ENCODE assay signal across 11 cellular contexts in the genomic region with DNA sequence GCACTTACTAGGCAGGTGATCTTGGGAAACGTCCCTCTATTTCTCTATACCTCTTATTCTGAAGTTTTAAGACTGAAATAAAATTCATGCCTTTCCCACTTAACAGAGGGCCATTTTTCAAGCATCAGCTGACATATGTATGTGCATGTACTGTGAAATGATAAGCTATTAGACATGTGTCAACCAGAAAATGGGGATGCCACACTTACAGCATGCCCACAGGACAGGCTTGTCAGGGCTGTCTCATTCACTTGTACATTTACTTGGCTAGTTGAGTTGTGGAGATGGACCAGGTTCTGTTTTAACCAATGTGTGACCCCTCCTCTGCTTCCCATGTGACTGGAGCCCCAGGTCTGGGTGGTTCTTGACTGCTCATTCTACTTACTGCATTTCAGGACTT.
A peak's percentile ranks its signal among the peaks of the same experiment; 100 is the strongest.
DNase-seq lines count a peak whose midpoint lies in the region; ATAC-seq and TF ChIP-seq lines count a peak whose summit lies in the region.
"Had no signal": no experiment of that assay in that cellular context is flagged by ENCODE, and none has a peak within 500 bp of the region (broad histone marks: within the 10 kb centered on the region; RNA-seq: fewer than 3 reads in every experiment).

No MANE protein-coding gene starts in this region.

- no peaks in the 10 kb centered on the region for H3K27me3 ChIP-seq in thoracic aorta (replicated peaks; ENCODE audit: insufficient read depth)

- H3K36me3 ChIP-seq in thoracic aorta = no peaks in the 10 kb centered on the region

- no peak for TF ChIP-seq CTCF in coronary artery (IDR thresholded peaks at IDR 0.05)
- TF ChIP-seq CTCF in thoracic aorta (IDR thresholded peaks at IDR 0.05) = no peak

- H3K4me3 ChIP-seq in coronary artery = peak overlapping the region; percentile 50
- H3K4me3 ChIP-seq in thoracic aorta = no peak overlapping the region

- H3K9me3 ChIP-seq in thoracic aorta = no peaks in the 10 kb centered on the region

- H3K4me1 ChIP-seq in thoracic aorta (ENCODE audit: control insufficient read depth in 1 of 2, low read depth in 2 of 2) = peaks cover 40 to 92% of the 10 kb centered on the region in 2 donors

- intact Hi-C loops in posterior cingulate gyrus (cut with DNase I) = no loop called here

- H3K27ac ChIP-seq in coronary artery = peak overlapping the region; percentile 90 to 95
- H3K27ac ChIP-seq in thoracic aorta = peak overlapping the region; percentile 93 to 96

- DNase-seq in coronary artery (ENCODE audit: low spot score) (no peak), thoracic aorta (ENCODE audit: low spot score) (no peak), posterior cingulate gyrus (no peak), NCI-H226 (no peak), HCEC 1CT (no peak)
- DNase-seq: activated T-cell treated with anti-CD3 and anti-CD28 coated beads, Interleukin-2, amount 50 U/mL, for 72 hours; mesendoderm; NCI-H1105 treated with DMSO at 0.1 percent for 48 hours had no signal

- ATAC-seq in GM19452 (IDR thresholded peaks at IDR 0.05; ENCODE audit: unreplicated experiment) (peak; percentile 27), HG03108 (IDR thresholded peaks at IDR 0.05; ENCODE audit: unreplicated experiment) (peak; percentile 4), thoracic aorta (ENCODE audit: insufficient number of reproducible peaks, low FRiP score, low read depth) (no peak), HG02763 (IDR thresholded peaks at IDR 0.05; ENCODE audit: unreplicated experiment) (no peak)
- ATAC-seq: activated T-cell treated with anti-CD3 and anti-CD28 coated beads, Interleukin-2, amount 50 U/mL, for 72 hours had no signal

Comparison
In these comparisons a context has a peak if more than half of its experiments do, and no peak if none do; other contexts are left out.
1. ATAC-seq: peak in GM19452 (single experiment) and HG03108 (single experiment); none in thoracic aorta (single experiment) and HG02763 (single experiment).